9 cellular contexts compared by ENCODE assay signal in genomic region chr4:151418385-151418784, GRCh38. TPM values are rescaled to one million over a fixed set of nuclear protein-coding genes. Genes with fewer than 3 reads are reported as not detected.
DNase-seq lines count a peak whose midpoint lies in the region; ATAC-seq and TF ChIP-seq lines count a peak whose summit lies in the region.
"Had no signal": no experiment of that assay in that cellular context is flagged by ENCODE, and none has a peak within 500 bp of the region (broad histone marks: within the 10 kb centered on the region; RNA-seq: fewer than 3 reads in every experiment).

No MANE protein-coding gene starts in this region.

- H3K27ac ChIP-seq in prostate gland, result no peak overlapping the region

- peak; percentile 90 for DNase-seq in HS-27A (ENCODE audit: low read depth)
- DNase-seq in astrocyte of the cerebellum (ENCODE audit: low read depth), result peak; percentile 71
- peak; percentile 73 for DNase-seq in kidney glomerular epithelial cell (lab: John Stamatoyannopoulos, UW)
- DNase-seq in OCI-M1 (lab: John Stamatoyannopoulos, UW), result no peak
- DNase-seq in activated effector memory CD4-positive, alpha-beta T cell treated with anti-CD3 and anti-CD28 coated beads, Interleukin-2, amount 50 U/mL, for 16 hours, result no peak
- DNase-seq in prostate gland (ENCODE audit: low spot score), result no peak
- DNase-seq: effector CD4-positive, alpha-beta T cell; stimulated activated CD4-positive, alpha-beta T cell treated with anti-CD3 and anti-CD28 coated beads, Interleukin-12 subunit alpha, Interleukin-12 subunit beta, amount 100 ng/mL, for 4 hours had no signal

- in situ Hi-C loops in astrocyte of the cerebellum (cut with HindIII; ENCODE audit: low sequenced_read_pairs), result no loop called here

- H3K4me3 ChIP-seq in astrocyte of the cerebellum (ENCODE audit: low read depth, low read length) (no peak overlapping the region), prostate gland (no peak overlapping the region)

- ATAC-seq in GM18867 (IDR thresholded peaks at IDR 0.05; ENCODE audit: unreplicated experiment), result no peak

- TF ChIP-seq CTCF in astrocyte of the cerebellum (IDR thresholded peaks at IDR 0.05; ENCODE audit: low read depth, low read length, missing control alignments) (no peak), prostate gland (IDR thresholded peaks at IDR 0.05) (no peak)

- no peaks in the 10 kb centered on the region for H3K36me3 ChIP-seq in prostate gland

- H3K4me1 ChIP-seq in prostate gland (replicated peaks), result no peaks in the 10 kb centered on the region

- no peaks in the 10 kb centered on the region for H3K27me3 ChIP-seq in prostate gland (replicated peaks; ENCODE audit: insufficient read depth)

- TF ChIP-seq POLR2A in prostate gland (IDR thresholded peaks at IDR 0.05), result no peak

- H3K9me3 ChIP-seq in prostate gland, result no peaks in the 10 kb centered on the region

- intact Hi-C loops in prostate gland (cut with DNase I), result no loop called here

RNA-seq across cellular contexts. Expression of gene FHIP1A, which starts 9.4 kb away (rescaled TPM):
- total RNA-seq in prostate gland, result 10 to 100 TPM; 20.2 to 22.1 TPM

Comparison
In these comparisons a context has a peak if more than half of its experiments do, and no peak if none do; other contexts are left out.
1. DNase-seq: peak in HS-27A (single experiment), astrocyte of the cerebellum (single experiment) and kidney glomerular epithelial cell (single experiment); none in OCI-M1 (single experiment), activated effector memory CD4-positive, alpha-beta T cell treated with anti-CD3 and anti-CD28 coated beads, Interleukin-2, amount 50 U/mL, for 16 hours (single experiment) and prostate gland (single experiment).